22 cellular contexts compared by ENCODE assay signal in genomic region chr10:48839809-48840679, GRCh38.
DNase-seq lines count a peak whose midpoint lies in the region; ATAC-seq, FAIRE-seq and TF ChIP-seq lines count a peak whose summit lies in the region.
"Had no signal": no experiment of that assay in that cellular context is flagged by ENCODE, and none has a peak within 500 bp of the region (broad histone marks: within the 10 kb centered on the region; RNA-seq: fewer than 3 reads in every experiment).

No MANE protein-coding gene starts in this region.

- DNase-seq in GM19239 (ENCODE audit: insufficient read length, low spot score) (peak; percentile 25), esophagus muscularis mucosa (ENCODE audit: extremely low spot score) (peak; percentile 62), retina (peak; percentile 14), NCI-H2029 treated with DMSO at 0.1 percent for 48 hours (lab: John Stamatoyannopoulos, UW) (no peak), NCI-H1694 treated with DMSO at 0.1 percent for 48 hours (lab: John Stamatoyannopoulos, UW) (no peak)
- no peak for DNase-seq in activated T-helper 2 cell treated with anti-CD3 and anti-CD28 coated beads, Interferon-gamma antibody, Interleukin-2, Interleukin-4, amounts not matched to agents 10 μg/mL and 5 μg/mL and 100 μg/mL, durations not matched to agents 14 hours and 24 hours and 36 hours (ENCODE audit: low spot score)
- DNase-seq: ACHN; AML-193; DMS79; GOT3; IMR-90; Karpas-422; NCI-H1436 treated with DMSO at 0.1 percent for 48 hours; NCI-H2081; NCI-H446 treated with DMSO at 0.1 percent for 48 hours; NK-92 treated with Interleukin-12 subunit alpha and Interleukin-12 subunit beta, amount 100 ng/mL, for 24 hours; Peyer's patch; SW 1271 had no signal

- no peak for TF ChIP-seq POLR2A in esophagus muscularis mucosa (IDR thresholded peaks at IDR 0.05; ENCODE audit: low read depth)

- peaks cover 0 to 8% (median 0%) of the 10 kb centered on the region in 4 donors for H3K4me1 ChIP-seq in esophagus muscularis mucosa
- H3K4me1 ChIP-seq: Peyer's patch had no signal

- TF ChIP-seq CTCF in esophagus muscularis mucosa (IDR thresholded peaks at IDR 0.05), result no peak

- no peaks in the 10 kb centered on the region for H3K4me1 Mint-ChIP-seq in activated T-helper 2 cell treated with anti-CD3 and anti-CD28 coated beads, Interferon-gamma antibody, Interleukin-2, Interleukin-4, amounts not matched to agents 10 μg/mL and 5 μg/mL and 100 μg/mL, durations not matched to agents 14 hours and 24 hours and 36 hours (ENCODE audit: low read depth)

- FAIRE-seq in GM19239 (lab: Jason Lieb, UNC), result no peak
- FAIRE-seq: HTR-8/SVneo had no signal

- H3K9me3 Mint-ChIP-seq in activated T-helper 2 cell treated with anti-CD3 and anti-CD28 coated beads, Interferon-gamma antibody, Interleukin-2, Interleukin-4, amounts not matched to agents 10 μg/mL and 5 μg/mL and 100 μg/mL, durations not matched to agents 14 hours and 24 hours and 36 hours, result no peaks in the 10 kb centered on the region

- no peaks in the 10 kb centered on the region for H3K27me3 ChIP-seq in esophagus muscularis mucosa
- H3K27me3 ChIP-seq: Peyer's patch had no signal

- no peak overlapping the region for H3K27ac ChIP-seq in esophagus muscularis mucosa (replicated peaks in 1 of 4)
- H3K27ac ChIP-seq: C4-2B, HL-60, Peyer's patch had no signal

- H3K36me3 ChIP-seq in esophagus muscularis mucosa, result no peaks in the 10 kb centered on the region
- H3K36me3 ChIP-seq: Peyer's patch had no signal

- no peak for TF ChIP-seq EP300 in esophagus muscularis mucosa (IDR thresholded peaks at IDR 0.05)

- peak; percentile 36 for ATAC-seq in HG02798 (IDR thresholded peaks at IDR 0.05; ENCODE audit: poor library complexity, unreplicated experiment)

- 79% methylated on average over 10 of the region's 10 CpGs for WGBS in esophagus muscularis mucosa

- no peak overlapping the region for H3K27ac Mint-ChIP-seq in activated T-helper 2 cell treated with anti-CD3 and anti-CD28 coated beads, Interferon-gamma antibody, Interleukin-2, Interleukin-4, amounts not matched to agents 10 μg/mL and 5 μg/mL and 100 μg/mL, durations not matched to agents 14 hours and 24 hours and 36 hours

- no peak overlapping the region for H3K4me3 Mint-ChIP-seq in activated T-helper 2 cell treated with anti-CD3 and anti-CD28 coated beads, Interferon-gamma antibody, Interleukin-2, Interleukin-4, amounts not matched to agents 10 μg/mL and 5 μg/mL and 100 μg/mL, durations not matched to agents 14 hours and 24 hours and 36 hours (ENCODE audit: low read depth)

- no peak overlapping the region for H3K4me3 ChIP-seq in esophagus muscularis mucosa
- H3K4me3 ChIP-seq: Peyer's patch had no signal

- H3K9me3 ChIP-seq in esophagus muscularis mucosa, result no peaks in the 10 kb centered on the region
- H3K9me3 ChIP-seq: Peyer's patch had no signal

- intact Hi-C loops in esophagus muscularis mucosa (cut with DNase I), result no loop called here
- intact Hi-C loops in activated T-helper 2 cell treated with anti-CD3 and anti-CD28 coated beads, Interferon-gamma antibody, Interleukin-2, Interleukin-4, amounts not matched to agents 10 μg/mL and 5 μg/mL and 100 μg/mL, durations not matched to agents 14 hours and 24 hours and 36 hours (cut with micrococcal nuclease), result no loop called here

- H3K27me3 Mint-ChIP-seq in activated T-helper 2 cell treated with anti-CD3 and anti-CD28 coated beads, Interferon-gamma antibody, Interleukin-2, Interleukin-4, amounts not matched to agents 10 μg/mL and 5 μg/mL and 100 μg/mL, durations not matched to agents 14 hours and 24 hours and 36 hours (ENCODE audit: low read depth), result peaks cover 3% of the 10 kb centered on the region

- no peaks in the 10 kb centered on the region for H3K36me3 Mint-ChIP-seq in activated T-helper 2 cell treated with anti-CD3 and anti-CD28 coated beads, Interferon-gamma antibody, Interleukin-2, Interleukin-4, amounts not matched to agents 10 μg/mL and 5 μg/mL and 100 μg/mL, durations not matched to agents 14 hours and 24 hours and 36 hours (ENCODE audit: low read depth)

Comparison
In these comparisons a context has a peak if more than half of its experiments do, and no peak if none do; other contexts are left out.
1. DNase-seq: peak in GM19239 (single experiment), esophagus muscularis mucosa (single experiment) and retina (single experiment); none in NCI-H2029 treated with DMSO at 0.1 percent for 48 hours (single experiment), activated T-helper 2 cell treated with anti-CD3 and anti-CD28 coated beads, Interferon-gamma antibody, Interleukin-2, Interleukin-4, amounts not matched to agents 10 μg/mL and 5 μg/mL and 100 μg/mL, durations not matched to agents 14 hours and 24 hours and 36 hours (single experiment) and NCI-H1694 treated with DMSO at 0.1 percent for 48 hours (single experiment).